In genomic region chr2:218009191-218010114, GRCh38 we compare ENCODE assay signal across 8 cellular contexts. TPM values are rescaled to one million over a fixed set of nuclear protein-coding genes. Genes with fewer than 3 reads are reported as not detected.
DNase-seq lines count a peak whose midpoint lies in the region; ATAC-seq and TF ChIP-seq lines count a peak whose summit lies in the region.

No MANE protein-coding gene starts in this region.

- H3K4me1 ChIP-seq in ES-I3 (ENCODE audit: insufficient read depth, low read length) (peaks cover 18% of the 10 kb centered on the region), SJSA1 (replicated peaks) (peaks cover 46% of the 10 kb centered on the region)

- peaks cover 2% of the 10 kb centered on the region; the same call in 1 of the 2 replicates for H3K27me3 ChIP-seq in SJSA1 (replicated peaks)

- no peak for ATAC-seq in HG03108 (IDR thresholded peaks at IDR 0.05; ENCODE audit: unreplicated experiment)
- no peak for ATAC-seq in GM21825 (IDR thresholded peaks at IDR 0.05; ENCODE audit: unreplicated experiment)

- H3K27ac Mint-ChIP-seq in progenitor cell of endocrine pancreas, result no peak overlapping the region

- DNase-seq in SJSA1 (ENCODE audit: low read depth in 1 of 2, low spot score in 2 of 2) (no peak), fibroblast of pulmonary artery (ENCODE audit: low read depth) (no peak), progenitor cell of endocrine pancreas (ENCODE audit: low spot score, unreplicated experiment) (no peak), NCI-H510A (lab: John Stamatoyannopoulos, UW) (no peak), SIG-M5 (lab: John Stamatoyannopoulos, UW) (no peak)

- H3K9ac ChIP-seq in ES-I3 (ENCODE audit: low read depth, low read length), result peak overlapping the region; percentile 62

- H3K9me3 ChIP-seq in ES-I3 (ENCODE audit: control insufficient read depth, insufficient read depth, low read length), result no peaks in the 10 kb centered on the region
- no peaks in the 10 kb centered on the region for H3K9me3 ChIP-seq in SJSA1 (replicated peaks)

- H3K27ac ChIP-seq in SJSA1, result no peak overlapping the region

- H3K4me3 ChIP-seq in SJSA1 (peak overlapping the region; percentile 46), fibroblast of pulmonary artery (replicated peaks; ENCODE audit: low read depth, low read length) (peak overlapping the region; percentile 67)

- peaks cover 76% of the 10 kb centered on the region for H3K27me3 Mint-ChIP-seq in progenitor cell of endocrine pancreas

- no peak for TF ChIP-seq CTCF in fibroblast of pulmonary artery (IDR thresholded peaks at IDR 0.05; ENCODE audit: low read length, missing control alignments)
- TF ChIP-seq CTCF in progenitor cell of endocrine pancreas (IDR thresholded peaks at IDR 0.05; ENCODE audit: unreplicated experiment), result no peak

- H3K4me3 Mint-ChIP-seq in progenitor cell of endocrine pancreas (ENCODE audit: low read depth), result peak overlapping the region; percentile 46

- H3K36me3 Mint-ChIP-seq in progenitor cell of endocrine pancreas (ENCODE audit: insufficient read depth), result no peaks in the 10 kb centered on the region

- H3K9me3 Mint-ChIP-seq in progenitor cell of endocrine pancreas (ENCODE audit: low read depth), result no peaks in the 10 kb centered on the region

- peaks cover 5% of the 10 kb centered on the region for H3K4me1 Mint-ChIP-seq in progenitor cell of endocrine pancreas (ENCODE audit: low read depth)

- no peaks in the 10 kb centered on the region for H3K36me3 ChIP-seq in ES-I3 (ENCODE audit: insufficient read depth, low read length)
- no peaks in the 10 kb centered on the region for H3K36me3 ChIP-seq in SJSA1

RNA-seq across cellular contexts. Expression of gene TNS1, which starts 6.7 kb away (rescaled TPM):
- total RNA-seq in SJSA1 (2014; rRNA removed; shearing (Covaris generic)), result 9.8 and 14.3 TPM in 2 replicates
- 7.7 and 7.9 TPM in 2 replicates for total RNA-seq in progenitor cell of endocrine pancreas

RNA-seq across cellular contexts. Expression of gene RUFY4, which starts 59.6 kb away (rescaled TPM):
- total RNA-seq in SJSA1 (2014; rRNA removed; shearing (Covaris generic)), result not detected in 2 replicates
- not detected in 2 replicates for total RNA-seq in progenitor cell of endocrine pancreas
